2 cellular contexts compared by ENCODE assay signal in genomic region chr12:52238206-52238840, GRCh38.
TF ChIP-seq lines count a peak whose summit lies in the region.

No MANE protein-coding gene starts in this region.

TF ChIP-seq in A549, 52 proteins besides CTCF, POLR2A, EP300 and RAD21:
- peak; percentile 74 for TF ChIP-seq RARB (CRISPR knock-in tag; IDR thresholded peaks at IDR 0.05)
- TF ChIP-seq HOXB5 (CRISPR knock-in tag; IDR thresholded peaks at IDR 0.05) = no peak
- peak; percentile 21 to 39; a peak in 2 of 5 replicates for TF ChIP-seq JUN (IDR thresholded peaks at IDR 0.05)
- no peak for TF ChIP-seq NFE2L2 (conservative IDR thresholded peaks at IDR 0.05; ENCODE audit: low read length)
- TF ChIP-seq FOSL2 (IDR thresholded peaks at IDR 0.05) = no peak
- TF ChIP-seq FOSL2 (CRISPR knock-in tag; IDR thresholded peaks at IDR 0.05) = no peak
- TF ChIP-seq HOXA7 (CRISPR knock-in tag; IDR thresholded peaks at IDR 0.05) = peak; percentile 67; the same call in 1 of the 2 replicates
- TF ChIP-seq CHD2 (IDR thresholded peaks at IDR 0.05; ENCODE audit: low read length, partially characterized antibody) = no peak
- TF ChIP-seq TP53 (CRISPR knock-in tag; IDR thresholded peaks at IDR 0.05) = peak; percentile 48; the same call in 1 of the 2 replicates
- peak; percentile 2; the same call in 1 of the 2 replicates for TF ChIP-seq FOSB (CRISPR knock-in tag; IDR thresholded peaks at IDR 0.05)
- TF ChIP-seq POLR2AphosphoS2 (conservative IDR thresholded peaks at IDR 0.05; ENCODE audit: low read length) = peak; percentile 72

TF ChIP-seq in IMR-90, 13 proteins besides CTCF, POLR2A, EP300 and RAD21:
- TF ChIP-seq MAFK (IDR thresholded peaks at IDR 0.05; ENCODE audit: low read depth, low read length) (no peak), SMC3 (IDR thresholded peaks at IDR 0.05; ENCODE audit: low read depth, low read length) (no peak), MXI1 (IDR thresholded peaks at IDR 0.05; ENCODE audit: borderline replicate concordance, low read depth, low read length) (no peak), FOS (IDR thresholded peaks at IDR 0.05; ENCODE audit: low read depth, low read length) (no peak), MAZ (IDR thresholded peaks at IDR 0.05; ENCODE audit: borderline replicate concordance, low read depth, low read length) (no peak), RFX5 (IDR thresholded peaks at IDR 0.05; ENCODE audit: low read depth, low read length) (no peak), CEBPB (IDR thresholded peaks at IDR 0.05; ENCODE audit: low read depth, low read length) (no peak), BHLHE40 (IDR thresholded peaks at IDR 0.05; ENCODE audit: low read depth, low read length) (no peak), NFE2L2 (IDR thresholded peaks at IDR 0.05; ENCODE audit: low read depth, low read length) (no peak), CHD1 (IDR thresholded peaks at IDR 0.05; ENCODE audit: low read depth, low read length) (no peak), USF2 (IDR thresholded peaks at IDR 0.05; ENCODE audit: low read depth, low read length) (no peak), RCOR1 (IDR thresholded peaks at IDR 0.05; ENCODE audit: insufficient replicate concordance, low read length) (no peak)
- TF ChIP-seq, protein P1, sequence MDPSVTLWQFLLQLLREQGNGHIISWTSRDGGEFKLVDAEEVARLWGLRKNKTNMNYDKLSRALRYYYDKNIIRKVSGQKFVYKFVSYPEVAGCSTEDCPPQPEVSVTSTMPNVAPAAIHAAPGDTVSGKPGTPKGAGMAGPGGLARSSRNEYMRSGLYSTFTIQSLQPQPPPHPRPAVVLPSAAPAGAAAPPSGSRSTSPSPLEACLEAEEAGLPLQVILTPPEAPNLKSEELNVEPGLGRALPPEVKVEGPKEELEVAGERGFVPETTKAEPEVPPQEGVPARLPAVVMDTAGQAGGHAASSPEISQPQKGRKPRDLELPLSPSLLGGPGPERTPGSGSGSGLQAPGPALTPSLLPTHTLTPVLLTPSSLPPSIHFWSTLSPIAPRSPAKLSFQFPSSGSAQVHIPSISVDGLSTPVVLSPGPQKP (IDR thresholded peaks at IDR 0.05; ENCODE audit: borderline replicate concordance, low read depth, low read length) = no peak
